Comparison of ENCODE assay signal across 13 cellular contexts in the genomic region with DNA sequence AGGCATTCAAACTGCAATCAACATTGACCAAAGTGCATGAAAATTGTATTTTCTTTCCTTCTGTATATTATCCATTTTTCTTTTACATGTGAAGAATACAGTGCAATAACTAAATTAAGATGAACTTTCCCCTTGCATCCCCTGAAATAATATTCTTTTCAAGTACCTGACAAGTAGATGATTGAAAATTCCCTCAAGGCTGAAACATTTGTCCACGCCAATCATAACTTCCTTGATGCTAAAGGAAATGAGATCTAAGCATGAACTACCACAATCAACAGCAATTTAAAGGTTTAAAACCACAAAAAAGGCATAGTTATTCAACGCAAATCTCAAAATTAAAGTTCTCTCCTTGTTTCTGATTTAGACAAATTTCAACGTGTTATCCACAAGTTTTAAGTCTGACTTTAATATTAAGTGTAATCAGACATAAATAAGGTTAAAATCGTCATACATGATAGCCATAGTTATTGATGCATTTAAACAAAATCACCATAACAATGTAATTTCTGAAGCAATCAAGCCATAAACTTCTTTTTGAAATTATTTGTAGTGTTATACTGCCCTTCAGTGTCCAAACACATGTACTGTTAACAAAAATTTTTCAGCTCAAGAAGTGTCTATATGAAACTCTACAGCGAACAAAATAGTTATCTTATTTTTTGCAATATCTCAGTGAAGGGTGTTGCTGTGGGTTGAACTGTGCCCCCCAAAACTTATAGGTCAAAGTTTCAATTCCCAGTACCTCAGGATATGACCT.
A peak's percentile ranks its signal among the peaks of the same experiment; 100 is the strongest.
DNase-seq lines count a peak whose midpoint lies in the region; ATAC-seq and TF ChIP-seq lines count a peak whose summit lies in the region.
"Had no signal": no experiment of that assay in that cellular context is flagged by ENCODE, and none has a peak within 500 bp of the region (broad histone marks: within the 10 kb centered on the region; RNA-seq: fewer than 3 reads in every experiment).

No MANE protein-coding gene starts in this region.

- no peaks in the 10 kb centered on the region for H3K9me3 ChIP-seq in heart right ventricle
- no peaks in the 10 kb centered on the region for H3K9me3 ChIP-seq in upper lobe of right lung
- H3K9me3 ChIP-seq: pancreas had no signal

- no peak overlapping the region for H3K4me3 Mint-ChIP-seq in brain
- H3K4me3 Mint-ChIP-seq: activated naive CD8-positive, alpha-beta T cell treated with anti-CD3 and anti-CD28 coated beads, Interleukin-2, amount 10 ng/mL, durations not matched to agents 7 days and 5 days had no signal

- no peak for ATAC-seq in heart right ventricle
- ATAC-seq in upper lobe of right lung = no peak
- ATAC-seq in HG03280 (IDR thresholded peaks at IDR 0.05; ENCODE audit: unreplicated experiment) = no peak
- ATAC-seq in GM21360 (IDR thresholded peaks at IDR 0.05; ENCODE audit: unreplicated experiment) = no peak
- ATAC-seq: pancreas had no signal

- H3K4me1 Mint-ChIP-seq in brain = peaks cover 46% of the 10 kb centered on the region
- H3K4me1 Mint-ChIP-seq: activated naive CD8-positive, alpha-beta T cell treated with anti-CD3 and anti-CD28 coated beads, Interleukin-2, amount 10 ng/mL, durations not matched to agents 7 days and 5 days had no signal

- H3K36me3 ChIP-seq in heart right ventricle = no peaks in the 10 kb centered on the region
- H3K36me3 ChIP-seq in upper lobe of right lung = no peaks in the 10 kb centered on the region
- H3K36me3 ChIP-seq: pancreas had no signal

- peak overlapping the region in 3 of 5 experiments; percentile 25 to 83 (median 44) for H3K27ac Mint-ChIP-seq in brain
- H3K27ac Mint-ChIP-seq: activated naive CD8-positive, alpha-beta T cell treated with anti-CD3 and anti-CD28 coated beads, Interleukin-2, amount 10 ng/mL, durations not matched to agents 7 days and 5 days had no signal

- H3K27ac ChIP-seq in heart right ventricle = no peak overlapping the region
- no peak overlapping the region for H3K27ac ChIP-seq in upper lobe of right lung
- H3K27ac ChIP-seq: pancreas had no signal

- peaks cover 40% of the 10 kb centered on the region for H3K36me3 Mint-ChIP-seq in brain
- H3K36me3 Mint-ChIP-seq: activated naive CD8-positive, alpha-beta T cell treated with anti-CD3 and anti-CD28 coated beads, Interleukin-2, amount 10 ng/mL, durations not matched to agents 7 days and 5 days had no signal

- DNase-seq in heart right ventricle (no peak), cardiac septum (ENCODE audit: low spot score) (no peak), inferior parietal cortex (ENCODE audit: extremely low spot score) (peak; percentile 5), upper lobe of right lung (no peak)
- DNase-seq in NK-92 treated with Interleukin-12 subunit alpha and Interleukin-12 subunit beta, amount 100 ng/mL, for 24 hours (lab: John Stamatoyannopoulos, UW) = no peak
- DNase-seq: activated naive CD8-positive, alpha-beta T cell treated with anti-CD3 and anti-CD28 coated beads, Interleukin-2, amount 10 ng/mL, durations not matched to agents 7 days and 5 days; MV-4-11; NCI-H226; pancreas; RPMI8226 had no signal

- H3K4me1 ChIP-seq in heart right ventricle (peaks cover 0 to 37% (median 14%) of the 10 kb centered on the region in 9 donors), upper lobe of right lung (no peaks in the 10 kb centered on the region)
- H3K4me1 ChIP-seq: pancreas had no signal

- no peak overlapping the region for H3K4me3 ChIP-seq in heart right ventricle
- H3K4me3 ChIP-seq in upper lobe of right lung = no peak overlapping the region
- H3K4me3 ChIP-seq: pancreas had no signal

- no peaks in the 10 kb centered on the region for H3K27me3 ChIP-seq in heart right ventricle
- H3K27me3 ChIP-seq in upper lobe of right lung = no peaks in the 10 kb centered on the region
- H3K27me3 ChIP-seq: pancreas had no signal

- TF ChIP-seq CTCF in heart right ventricle (IDR thresholded peaks at IDR 0.05) (peak in 8 of 9 donors; percentile 6 to 49 (median 25)), brain (conservative IDR thresholded peaks at IDR 0.05) (peak; percentile 51 to 54), upper lobe of right lung (IDR thresholded peaks at IDR 0.05) (peak; percentile 30)

- no peaks in the 10 kb centered on the region for H3K27me3 Mint-ChIP-seq in brain
- H3K27me3 Mint-ChIP-seq: activated naive CD8-positive, alpha-beta T cell treated with anti-CD3 and anti-CD28 coated beads, Interleukin-2, amount 10 ng/mL, durations not matched to agents 7 days and 5 days had no signal

- 85% methylated on average over 5 of the region's 5 CpGs for WGBS in heart right ventricle, 2 donors

- intact Hi-C loops in heart right ventricle (cut with DNase I) = no loop called here
- intact Hi-C loops in cardiac septum (cut with DNase I) = no loop called here
- intact Hi-C loops in upper lobe of right lung (cut with DNase I) = no loop called here

- H3K9me3 Mint-ChIP-seq in brain = peaks cover 5 to 24% (median 13%) of the 10 kb centered on the region in 5 experiments
